Comparison of ENCODE assay signal across 8 cellular contexts in the genomic region with DNA sequence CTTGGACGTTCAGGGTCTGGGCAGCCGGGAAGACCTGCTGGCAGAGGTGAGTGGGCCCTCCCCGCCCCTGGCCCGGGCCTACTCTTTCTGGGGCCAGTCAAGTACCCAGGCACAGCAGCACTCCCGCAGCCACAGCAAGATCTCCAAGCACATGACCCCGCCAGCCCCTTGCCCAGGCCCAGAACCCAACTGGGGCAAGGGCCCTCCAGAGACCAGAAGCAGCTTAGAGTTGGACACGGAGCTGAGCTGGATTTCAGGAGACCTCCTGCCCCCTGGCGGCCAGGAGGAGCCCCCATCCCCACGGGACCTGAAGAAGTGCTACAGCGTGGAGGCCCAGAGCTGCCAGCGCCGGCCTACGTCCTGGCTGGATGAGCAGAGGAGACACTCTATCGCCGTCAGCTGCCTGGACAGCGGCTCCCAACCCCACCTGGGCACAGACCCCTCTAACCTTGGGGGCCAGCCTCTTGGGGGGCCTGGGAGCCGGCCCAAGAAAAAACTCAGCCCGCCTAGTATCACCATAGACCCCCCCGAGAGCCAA. TPM values are rescaled to one million over a fixed set of nuclear protein-coding genes. Genes with fewer than 3 reads are reported as not detected.
DNase-seq lines count a peak whose midpoint lies in the region; ATAC-seq and TF ChIP-seq lines count a peak whose summit lies in the region.

No MANE protein-coding gene starts in this region.

- no peaks in the 10 kb centered on the region for H4K20me1 ChIP-seq in GM23338 (replicated peaks; ENCODE audit: insufficient read depth)

- H3K36me3 Mint-ChIP-seq in GM23338 (ENCODE audit: low read depth) = no peaks in the 10 kb centered on the region
- no peaks in the 10 kb centered on the region for H3K36me3 Mint-ChIP-seq in activated CD4-positive, alpha-beta memory T cell treated with anti-CD3 and anti-CD28 coated beads for 36 hours

- H3K9me3 ChIP-seq in BE2C = no peaks in the 10 kb centered on the region
- no peaks in the 10 kb centered on the region for H3K9me3 ChIP-seq in mucosa of descending colon

- H3K9me2 ChIP-seq in GM23338 (ENCODE audit: insufficient read depth) = no peaks in the 10 kb centered on the region

- H3K79me2 ChIP-seq in GM23338 (replicated peaks; ENCODE audit: insufficient read depth) = no peaks in the 10 kb centered on the region

- no peak overlapping the region for H3K4me3 Mint-ChIP-seq in GM23338
- no peak overlapping the region for H3K4me3 Mint-ChIP-seq in activated CD4-positive, alpha-beta memory T cell treated with anti-CD3 and anti-CD28 coated beads for 36 hours

- DNase-seq in BE2C (peak; percentile 92), GM23338 (ENCODE audit: low spot score) (peak; percentile 92), NCI-H774 (lab: John Stamatoyannopoulos, UW) (peak; percentile 16), mucosa of descending colon (peak; percentile 71 to 75 (median 74))
- DNase-seq in activated CD4-positive, alpha-beta memory T cell treated with anti-CD3 and anti-CD28 coated beads for 36 hours = peak; percentile 78
- peak; percentile 35 for DNase-seq in effector CD8-positive, alpha-beta T cell (lab: John Stamatoyannopoulos, UW)
- DNase-seq in stimulated activated CD8-positive, alpha-beta memory T cell treated with anti-CD3 and anti-CD28 coated beads, Interleukin-4, amount 100 ng/mL, for 24 hours (ENCODE audit: low read depth) = peak; percentile 44

- H3K4me1 Mint-ChIP-seq in GM23338 = peaks cover 59% of the 10 kb centered on the region
- H3K4me1 Mint-ChIP-seq in activated CD4-positive, alpha-beta memory T cell treated with anti-CD3 and anti-CD28 coated beads for 36 hours (ENCODE audit: low read depth) = no peaks in the 10 kb centered on the region

- H3K4me3 ChIP-seq in BE2C (ENCODE audit: low read depth, low read length) (no peak overlapping the region), GM23338 (no peak overlapping the region), mucosa of descending colon (no peak overlapping the region)

- H2AFZ ChIP-seq in GM23338 = peak overlapping the region; percentile 90; the same call in 1 of the 2 replicates

- H3K4me2 ChIP-seq in GM23338 = peak overlapping the region; percentile 62; the same call in 1 of the 2 replicates

- H3K36me3 ChIP-seq in BE2C (no peaks in the 10 kb centered on the region), GM23338 (ENCODE audit: insufficient read depth) (no peaks in the 10 kb centered on the region), mucosa of descending colon (ENCODE audit: low read depth) (no peaks in the 10 kb centered on the region)

- peaks cover 18% of the 10 kb centered on the region for H3K27me3 Mint-ChIP-seq in GM23338 (ENCODE audit: insufficient read depth, low read depth, poor library complexity)
- peaks cover 31% of the 10 kb centered on the region for H3K27me3 Mint-ChIP-seq in activated CD4-positive, alpha-beta memory T cell treated with anti-CD3 and anti-CD28 coated beads for 36 hours

- H3K27me3 ChIP-seq in BE2C = no peaks in the 10 kb centered on the region
- no peaks in the 10 kb centered on the region; the same call in 1 of the 2 replicates for H3K27me3 ChIP-seq in GM23338 (ENCODE audit: insufficient read depth)

- no peak overlapping the region for H3K27ac Mint-ChIP-seq in GM23338
- no peak overlapping the region for H3K27ac Mint-ChIP-seq in activated CD4-positive, alpha-beta memory T cell treated with anti-CD3 and anti-CD28 coated beads for 36 hours

- H3K9me3 Mint-ChIP-seq in GM23338 = no peaks in the 10 kb centered on the region
- no peaks in the 10 kb centered on the region for H3K9me3 Mint-ChIP-seq in activated CD4-positive, alpha-beta memory T cell treated with anti-CD3 and anti-CD28 coated beads for 36 hours

- TF ChIP-seq CTCF in BE2C (IDR thresholded peaks at IDR 0.05; ENCODE audit: low read depth, low read length) = peak; percentile 94
- peak; percentile 75 to 95 for TF ChIP-seq CTCF in GM23338 (conservative IDR thresholded peaks at IDR 0.05; ENCODE audit: low read depth in 2 of 2)
- TF ChIP-seq CTCF in mucosa of descending colon (IDR thresholded peaks at IDR 0.05) = peak; percentile 31

- no peak overlapping the region for H3K27ac ChIP-seq in GM23338 (ENCODE audit: low read depth)

- CTCF ChIA-PET in activated CD4-positive, alpha-beta memory T cell treated with anti-CD3 and anti-CD28 coated beads for 36 hours (lab: Charles Lee) = interaction anchor here (0.7 to 4.7 kb wide), 24 partner anchors 9 to 149 kb away, joined by 3 to 31 read pairs (median 4); partner anchors contain the start of genes RSAD1 and SPATA20

- ATAC-seq in GM23338 = peak; percentile 80
- ATAC-seq in mucosa of descending colon = no peak
- ATAC-seq in GM21447 (IDR thresholded peaks at IDR 0.05; ENCODE audit: unreplicated experiment) = no peak

- peaks cover 28% of the 10 kb centered on the region for H3K4me1 ChIP-seq in BE2C
- peaks cover 22% of the 10 kb centered on the region; the same call in 1 of the 2 replicates for H3K4me1 ChIP-seq in GM23338 (ENCODE audit: insufficient read depth)
- peaks cover 26% of the 10 kb centered on the region for H3K4me1 ChIP-seq in mucosa of descending colon (ENCODE audit: low read depth)

- POLR2A ChIA-PET in activated CD4-positive, alpha-beta memory T cell treated with anti-CD3 and anti-CD28 coated beads for 36 hours (lab: Charles Lee) = no interaction called here

- no peaks in the 10 kb centered on the region for H3F3A ChIP-seq in GM23338 (replicated peaks; ENCODE audit: low read depth)

- intact Hi-C loops in activated CD4-positive, alpha-beta memory T cell treated with anti-CD3 and anti-CD28 coated beads for 36 hours (cut with micrococcal nuclease) = loop anchor here (1.0 kb wide), 2 partner anchors 79 to 144 kb away; partner anchors contain the start of gene SPATA20
- intact Hi-C loops in mucosa of descending colon (cut with DNase I, micrococcal nuclease) = loop anchor here in 1 of 2 donors (5.0 kb wide), 1 partner anchor 79 kb away; the partner anchor contains the start of gene SPATA20

TF ChIP-seq in GM23338, 12 proteins besides CTCF, POLR2A, EP300 and RAD21 (continues in another document):
- TF ChIP-seq, protein P1, sequence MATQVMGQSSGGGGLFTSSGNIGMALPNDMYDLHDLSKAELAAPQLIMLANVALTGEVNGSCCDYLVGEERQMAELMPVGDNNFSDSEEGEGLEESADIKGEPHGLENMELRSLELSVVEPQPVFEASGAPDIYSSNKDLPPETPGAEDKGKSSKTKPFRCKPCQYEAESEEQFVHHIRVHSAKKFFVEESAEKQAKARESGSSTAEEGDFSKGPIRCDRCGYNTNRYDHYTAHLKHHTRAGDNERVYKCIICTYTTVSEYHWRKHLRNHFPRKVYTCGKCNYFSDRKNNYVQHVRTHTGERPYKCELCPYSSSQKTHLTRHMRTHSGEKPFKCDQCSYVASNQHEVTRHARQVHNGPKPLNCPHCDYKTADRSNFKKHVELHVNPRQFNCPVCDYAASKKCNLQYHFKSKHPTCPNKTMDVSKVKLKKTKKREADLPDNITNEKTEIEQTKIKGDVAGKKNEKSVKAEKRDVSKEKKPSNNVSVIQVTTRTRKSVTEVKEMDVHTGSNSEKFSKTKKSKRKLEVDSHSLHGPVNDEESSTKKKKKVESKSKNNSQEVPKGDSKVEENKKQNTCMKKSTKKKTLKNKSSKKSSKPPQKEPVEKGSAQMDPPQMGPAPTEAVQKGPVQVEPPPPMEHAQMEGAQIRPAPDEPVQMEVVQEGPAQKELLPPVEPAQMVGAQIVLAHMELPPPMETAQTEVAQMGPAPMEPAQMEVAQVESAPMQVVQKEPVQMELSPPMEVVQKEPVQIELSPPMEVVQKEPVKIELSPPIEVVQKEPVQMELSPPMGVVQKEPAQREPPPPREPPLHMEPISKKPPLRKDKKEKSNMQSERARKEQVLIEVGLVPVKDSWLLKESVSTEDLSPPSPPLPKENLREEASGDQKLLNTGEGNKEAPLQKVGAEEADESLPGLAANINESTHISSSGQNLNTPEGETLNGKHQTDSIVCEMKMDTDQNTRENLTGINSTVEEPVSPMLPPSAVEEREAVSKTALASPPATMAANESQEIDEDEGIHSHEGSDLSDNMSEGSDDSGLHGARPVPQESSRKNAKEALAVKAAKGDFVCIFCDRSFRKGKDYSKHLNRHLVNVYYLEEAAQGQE (IDR thresholded peaks at IDR 0.05; ENCODE audit: unreplicated experiment) = no peak

RNA-seq across cellular contexts. Expression of gene ABCC3, which starts 8.6 kb away (rescaled TPM):
- 2.9 TPM for polyA plus RNA-seq in BE2C (2012; ENCODE audit: insufficient read depth, insufficient read length, low read depth)
- 0.27 TPM in 1 of 2 replicates, not detected in the other for total RNA-seq in GM23338 (2014; rRNA removed; shearing (Covaris generic))
- not detected in 2 replicates for polyA plus RNA-seq in GM23338 (2016; fragmentation: Nextera tagmentation; extraction: Ambion mirVana)
- total RNA-seq in activated CD4-positive, alpha-beta memory T cell treated with anti-CD3 and anti-CD28 coated beads for 36 hours = not detected
- total RNA-seq in mucosa of descending colon = 100 to 1,000 TPM; 166 to 453 (median 211) TPM

Comparison
In these comparisons a context has a peak if more than half of its experiments do, and no peak if none do; other contexts are left out.
1. DNase-seq: peak in every context shown above with its lines; median percentile 92 in BE2C; 92 in GM23338; 78 in activated CD4-positive, alpha-beta memory T cell treated with anti-CD3 and anti-CD28 coated beads for 36 hours; 74 in mucosa of descending colon; 44 in stimulated activated CD8-positive, alpha-beta memory T cell treated with anti-CD3 and anti-CD28 coated beads, Interleukin-4, amount 100 ng/mL, for 24 hours; 35 in effector CD8-positive, alpha-beta T cell; 16 in NCI-H774.
2. CTCF ChIP-seq: peak in every context shown above with its lines; median percentile 94 in BE2C; 85 in GM23338; 31 in mucosa of descending colon.
3. RNA of gene ABCC3, which starts 8.6 kb away (total RNA-seq): 166 to 453 TPM in mucosa of descending colon; not detected in activated CD4-positive, alpha-beta memory T cell treated with anti-CD3 and anti-CD28 coated beads for 36 hours and 0.27 TPM in GM23338; every median in the first group is over 100 times any median in the second.